Comparison of ENCODE assay signal across 18 cellular contexts in genomic region chr16:83968483-83968865, GRCh38. TPM values are rescaled to one million over a fixed set of nuclear protein-coding genes. Genes with fewer than 3 reads are reported as not detected.
A peak's percentile ranks its signal among the peaks of the same experiment; 100 is the strongest.
DNase-seq lines count a peak whose midpoint lies in the region; ATAC-seq and TF ChIP-seq lines count a peak whose summit lies in the region.
"Had no signal": no experiment of that assay in that cellular context is flagged by ENCODE, and none has a peak within 500 bp of the region (broad histone marks: within the 10 kb centered on the region; RNA-seq: fewer than 3 reads in every experiment).

No MANE protein-coding gene starts in this region.

- H3K27ac ChIP-seq in iPS-20b (ENCODE audit: low read length) (no peak overlapping the region), urinary bladder (ENCODE audit: low read depth) (no peak overlapping the region)
- H3K27ac ChIP-seq: left lung had no signal

- H3K9me3 ChIP-seq in iPS-20b (ENCODE audit: insufficient read depth, low read depth, low read length), result no peaks in the 10 kb centered on the region
- H3K9me3 ChIP-seq: left lung had no signal

- no peaks in the 10 kb centered on the region for H3K36me3 Mint-ChIP-seq in activated CD8-positive, alpha-beta memory T cell treated with anti-CD3 and anti-CD28 coated beads, Interleukin-2, amount 10 ng/mL, durations not matched to agents 7 days and 5 days
- no peaks in the 10 kb centered on the region for H3K36me3 Mint-ChIP-seq in activated CD8-positive, alpha-beta T cell treated with anti-CD3 and anti-CD28 coated beads for 36 hours (ENCODE audit: low read depth)
- H3K36me3 Mint-ChIP-seq: type B pancreatic cell had no signal

- no peak for DNase-seq in activated CD8-positive, alpha-beta memory T cell treated with anti-CD3 and anti-CD28 coated beads, Interleukin-2, amount 10 ng/mL, durations not matched to agents 7 days and 5 days
- no peak for DNase-seq in activated CD8-positive, alpha-beta memory T cell treated with anti-CD3 and anti-CD28 coated beads, Interleukin-2, amount 50 U/mL, for 48 hours
- DNase-seq in activated CD8-positive, alpha-beta T cell treated with anti-CD3 and anti-CD28 coated beads for 36 hours, result no peak
- DNase-seq in NCI-H510A treated with DMSO at 0.1 percent for 48 hours (lab: John Stamatoyannopoulos, UW) (no peak), erythroblast (lab: John Stamatoyannopoulos, UW) (no peak)
- DNase-seq: activated CD4-positive, alpha-beta T cell treated with anti-CD3 and anti-CD28 coated beads for 1 hour; NCI-H2171; stimulated activated CD4-positive, alpha-beta T cell treated with anti-CD3 and anti-CD28 coated beads, Interleukin-12 subunit alpha, Interleukin-12 subunit beta, amount 100 ng/mL, for 4 hours had no signal

- H3K36me3 ChIP-seq in iPS-20b (ENCODE audit: insufficient read depth, low read depth, low read length) (no peaks in the 10 kb centered on the region), urinary bladder (ENCODE audit: insufficient read depth) (no peaks in the 10 kb centered on the region)

- H3K27me3 ChIP-seq in iPS-20b (ENCODE audit: insufficient read depth, low read length), result peaks cover 16% of the 10 kb centered on the region

- H3K9me3 Mint-ChIP-seq in activated CD8-positive, alpha-beta memory T cell treated with anti-CD3 and anti-CD28 coated beads, Interleukin-2, amount 10 ng/mL, durations not matched to agents 7 days and 5 days (ENCODE audit: low read depth), result no peaks in the 10 kb centered on the region
- no peaks in the 10 kb centered on the region for H3K9me3 Mint-ChIP-seq in activated CD8-positive, alpha-beta T cell treated with anti-CD3 and anti-CD28 coated beads for 36 hours
- H3K9me3 Mint-ChIP-seq: type B pancreatic cell had no signal

- 2% methylated on average over 67 of the region's 68 CpGs for WGBS in urinary bladder

- H3K4me3 ChIP-seq in iPS-20b (ENCODE audit: low read length), result peak overlapping the region; percentile 72; the same call in 1 of the 2 replicates
- H3K4me3 ChIP-seq in urinary bladder (ENCODE audit: low read depth, low read length), result peak overlapping the region; percentile 53
- H3K4me3 ChIP-seq: left lung had no signal

- POLR2A ChIA-PET in activated CD8-positive, alpha-beta T cell treated with anti-CD3 and anti-CD28 coated beads for 36 hours (lab: Charles Lee), result no interaction called here

- H3K4me1 Mint-ChIP-seq in activated CD8-positive, alpha-beta memory T cell treated with anti-CD3 and anti-CD28 coated beads, Interleukin-2, amount 10 ng/mL, durations not matched to agents 7 days and 5 days, result peaks cover 2% of the 10 kb centered on the region
- H3K4me1 Mint-ChIP-seq in activated CD8-positive, alpha-beta T cell treated with anti-CD3 and anti-CD28 coated beads for 36 hours (ENCODE audit: low read depth), result peaks cover 5% of the 10 kb centered on the region

- H3K4me1 ChIP-seq in iPS-20b (ENCODE audit: insufficient read depth, low read length) (no peaks in the 10 kb centered on the region; the same call in 1 of the 2 replicates), urinary bladder (ENCODE audit: insufficient read depth) (no peaks in the 10 kb centered on the region)

- peak; percentile 18 for ATAC-seq in activated CD8-positive, alpha-beta memory T cell treated with anti-CD3 and anti-CD28 coated beads, Interleukin-2, amount 10 ng/mL, durations not matched to agents 7 days and 5 days
- peak; percentile 50 for ATAC-seq in activated CD8-positive, alpha-beta T cell treated with anti-CD3 and anti-CD28 coated beads for 36 hours
- no peak for ATAC-seq in HG03520 (IDR thresholded peaks at IDR 0.05; ENCODE audit: unreplicated experiment)

- no peak overlapping the region for H3K9ac ChIP-seq in iPS-20b (ENCODE audit: low read depth, low read length)

- H3K27me3 Mint-ChIP-seq in activated CD8-positive, alpha-beta memory T cell treated with anti-CD3 and anti-CD28 coated beads, Interleukin-2, amount 10 ng/mL, durations not matched to agents 7 days and 5 days, result peaks cover 20% of the 10 kb centered on the region
- H3K27me3 Mint-ChIP-seq in activated CD8-positive, alpha-beta T cell treated with anti-CD3 and anti-CD28 coated beads for 36 hours, result peaks cover 13% of the 10 kb centered on the region

- intact Hi-C loops in activated CD8-positive, alpha-beta T cell treated with anti-CD3 and anti-CD28 coated beads for 36 hours (cut with micrococcal nuclease), result no loop called here

- CTCF ChIA-PET in activated CD8-positive, alpha-beta memory T cell treated with anti-CD3 and anti-CD28 coated beads, Interleukin-2, amount 10 ng/mL, durations not matched to agents 7 days and 5 days (lab: Charles Lee), result no interaction called here
- CTCF ChIA-PET in activated CD8-positive, alpha-beta T cell treated with anti-CD3 and anti-CD28 coated beads for 36 hours (lab: Charles Lee), result no interaction called here

- H3K27ac Mint-ChIP-seq in activated CD8-positive, alpha-beta memory T cell treated with anti-CD3 and anti-CD28 coated beads, Interleukin-2, amount 10 ng/mL, durations not matched to agents 7 days and 5 days, result no peak overlapping the region
- no peak overlapping the region for H3K27ac Mint-ChIP-seq in activated CD8-positive, alpha-beta T cell treated with anti-CD3 and anti-CD28 coated beads for 36 hours
- H3K27ac Mint-ChIP-seq: type B pancreatic cell had no signal

- TF ChIP-seq POLR2A in erythroblast (IDR thresholded peaks at IDR 0.05; ENCODE audit: low read length), result no peak

- TF ChIP-seq CTCF in activated CD8-positive, alpha-beta T cell treated with anti-CD3 and anti-CD28 coated beads for 36 hours (IDR thresholded peaks at IDR 0.05), result no peak

- no peak overlapping the region for H3K4me3 Mint-ChIP-seq in activated CD8-positive, alpha-beta memory T cell treated with anti-CD3 and anti-CD28 coated beads, Interleukin-2, amount 10 ng/mL, durations not matched to agents 7 days and 5 days
- H3K4me3 Mint-ChIP-seq in activated CD8-positive, alpha-beta T cell treated with anti-CD3 and anti-CD28 coated beads for 36 hours, result no peak overlapping the region

RNA-seq across cellular contexts. Expression of gene NECAB2, which starts 0.4 kb away (rescaled TPM):
- total RNA-seq in activated CD8-positive, alpha-beta memory T cell treated with anti-CD3 and anti-CD28 coated beads, Interleukin-2, amount 10 ng/mL, durations not matched to agents 7 days and 5 days, result not detected
- not detected for total RNA-seq in activated CD8-positive, alpha-beta T cell treated with anti-CD3 and anti-CD28 coated beads for 36 hours
- total RNA-seq in urinary bladder, result 1.0 TPM
- polyA plus RNA-seq in urinary bladder, result 0.20 TPM
- total RNA-seq: Daoy, dermis microvascular lymphatic vessel endothelial cell, fibroblast of villous mesenchyme, M059J, OCI-LY7 had no signal

RNA-seq across cellular contexts. Expression of gene OSGIN1, which starts 15.4 kb away (rescaled TPM):
- total RNA-seq in activated CD8-positive, alpha-beta memory T cell treated with anti-CD3 and anti-CD28 coated beads, Interleukin-2, amount 10 ng/mL, durations not matched to agents 7 days and 5 days, result under 1 TPM; 0.21 to 0.93 TPM
- under 1 TPM; 0.56 to 0.67 TPM for total RNA-seq in activated CD8-positive, alpha-beta T cell treated with anti-CD3 and anti-CD28 coated beads for 36 hours
- total RNA-seq in urinary bladder, result 0.21 TPM
- polyA plus RNA-seq in urinary bladder, result 11.9 TPM
